ENCODE assay signal across 1 cellular context in genomic region chr7:961546-962400, GRCh38.
TF ChIP-seq lines count a peak whose summit lies in the region.

No MANE protein-coding gene starts in this region.

TF ChIP-seq in SK-N-SH, 30 proteins besides CTCF, POLR2A, EP300 and RAD21 (continued from another document):
- TF ChIP-seq REST (IDR thresholded peaks at IDR 0.05; ENCODE audit: low read depth, low read length) (no peak), MEF2A (IDR thresholded peaks at IDR 0.05; ENCODE audit: borderline replicate concordance, low read depth) (no peak), TEAD4 (IDR thresholded peaks at IDR 0.05; ENCODE audit: borderline replicate concordance, insufficient read depth) (no peak), JUND (IDR thresholded peaks at IDR 0.05) (no peak), ELF1 (IDR thresholded peaks at IDR 0.05) (no peak), FOXJ3 (CRISPR knock-in tag; IDR thresholded peaks at IDR 0.05) (no peak), NRF1 (IDR thresholded peaks at IDR 0.05; ENCODE audit: low read depth, low read length) (no peak)
- TF ChIP-seq, protein P1, sequence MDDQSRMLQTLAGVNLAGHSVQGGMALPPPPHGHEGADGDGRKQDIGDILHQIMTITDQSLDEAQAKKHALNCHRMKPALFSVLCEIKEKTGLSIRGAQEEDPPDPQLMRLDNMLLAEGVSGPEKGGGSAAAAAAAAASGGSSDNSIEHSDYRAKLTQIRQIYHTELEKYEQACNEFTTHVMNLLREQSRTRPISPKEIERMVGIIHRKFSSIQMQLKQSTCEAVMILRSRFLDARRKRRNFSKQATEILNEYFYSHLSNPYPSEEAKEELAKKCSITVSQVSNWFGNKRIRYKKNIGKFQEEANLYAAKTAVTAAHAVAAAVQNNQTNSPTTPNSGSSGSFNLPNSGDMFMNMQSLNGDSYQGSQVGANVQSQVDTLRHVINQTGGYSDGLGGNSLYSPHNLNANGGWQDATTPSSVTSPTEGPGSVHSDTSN (IDR thresholded peaks at IDR 0.05), result no peak
